ENCODE assay signal across 12 cellular contexts in the genomic region with DNA sequence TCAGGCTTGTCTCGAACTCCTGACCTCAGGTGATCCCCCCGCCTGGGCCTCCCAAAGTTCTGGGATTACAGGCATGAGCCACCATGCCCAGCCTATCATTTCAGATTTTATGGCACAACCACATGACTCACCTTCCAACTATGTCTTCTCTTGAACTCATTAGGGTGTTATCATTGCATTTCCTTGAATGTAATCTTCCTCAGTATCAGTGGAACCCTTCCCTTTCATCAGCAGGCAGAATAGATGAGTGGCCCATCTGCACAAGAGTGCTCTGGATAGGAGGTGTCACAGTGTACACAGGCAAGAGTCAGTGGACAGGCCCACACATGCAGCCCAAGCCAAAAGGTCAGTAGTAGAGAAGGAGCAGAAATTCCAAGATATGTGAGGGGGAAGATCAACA. TPM values are rescaled to one million over a fixed set of nuclear protein-coding genes. Genes with fewer than 3 reads are reported as not detected.
A peak's percentile ranks its signal among the peaks of the same experiment; 100 is the strongest.
DNase-seq lines count a peak whose midpoint lies in the region; ATAC-seq, FAIRE-seq and TF ChIP-seq lines count a peak whose summit lies in the region.
"Had no signal": no experiment of that assay in that cellular context is flagged by ENCODE, and none has a peak within 500 bp of the region (broad histone marks: within the 10 kb centered on the region; RNA-seq: fewer than 3 reads in every experiment).

No MANE protein-coding gene starts in this region.

- H3K27me3 ChIP-seq in HepG2 (ENCODE audit: control insufficient read depth in 1 of 2, insufficient read depth in 2 of 2, low read length in 2 of 2) (no peaks in the 10 kb centered on the region), right lobe of liver (no peaks in the 10 kb centered on the region)

- POLR2A ChIA-PET in HepG2 (lab: Yijun Ruan, JAX), result interaction anchor here (1.8 kb wide), 1 partner anchor 29 kb away, joined by 6 read pairs; the partner anchor contains the start of gene AQP11

- no peak for TF ChIP-seq POLR2A in HepG2 (IDR thresholded peaks at IDR 0.05; ENCODE audit: insufficient read depth in 1 of 2, low read depth in 2 of 2, low read length in 2 of 2)
- TF ChIP-seq POLR2A in right lobe of liver (IDR thresholded peaks at IDR 0.05), result no peak

- ATAC-seq in HepG2 (no peak), right lobe of liver (no peak), SK-N-SH treated with all-trans-retinoic acid at 6 μM for 48 hours (peak; percentile 62), HG02610 (IDR thresholded peaks at IDR 0.05; ENCODE audit: unreplicated experiment) (no peak), HG02623 (IDR thresholded peaks at IDR 0.05; ENCODE audit: unreplicated experiment) (no peak)
- ATAC-seq: left cardiac atrium had no signal

- peaks cover 18% of the 10 kb centered on the region for H3K4me1 ChIP-seq in HepG2 (ENCODE audit: insufficient read depth, low read length)
- H3K4me1 ChIP-seq in right lobe of liver, result no peaks in the 10 kb centered on the region

- no peak for TF ChIP-seq RAD21 in HepG2 (CRISPR knock-in tag; IDR thresholded peaks at IDR 0.05)

- H3K27ac ChIP-seq in HepG2 (ENCODE audit: extremely low read length, insufficient read depth, low read length), result no peak overlapping the region
- no peak overlapping the region for H3K27ac ChIP-seq in right lobe of liver

- intact Hi-C loops in HepG2 (cut with micrococcal nuclease; ENCODE audit: unreplicated experiment) (no loop called here), right lobe of liver (cut with DNase I) (no loop called here)

- CTCF ChIA-PET in HepG2 (lab: Yijun Ruan, JAX; ENCODE audit: low intra/inter-chr PET ratio, low total read pairs), result no interaction called here

- BruUV-seq in HepG2 (replicated peaks; lab: Mats Ljungman, UMichigan), result no TSS peak

- no peaks in the 10 kb centered on the region for H4K20me1 ChIP-seq in HepG2 (ENCODE audit: insufficient read depth, low read length)

- in situ Hi-C loops in HepG2 (cut with HindIII; ENCODE audit: extremely low pct_ligation_motif_present, low pct_unique_long_range_greater_than_20kb), result no loop called here

- no peak overlapping the region for H3K4me3 ChIP-seq in HepG2 (replicated peaks in 1 of 3; ENCODE audit: insufficient read depth in 1 of 3, low read depth in 2 of 3, low read length in 3 of 3)
- no peak overlapping the region for H3K4me3 ChIP-seq in right lobe of liver
- no peak overlapping the region for H3K4me3 ChIP-seq in fibroblast of villous mesenchyme (ENCODE audit: low read depth, low read length)

- no peak for TF ChIP-seq EP300 in HepG2 (IDR thresholded peaks at IDR 0.05; ENCODE audit: low read depth in 2 of 2, low read length in 2 of 2)
- TF ChIP-seq EP300 in HepG2 (CRISPR knock-in tag; IDR thresholded peaks at IDR 0.05; ENCODE audit: borderline replicate concordance), result no peak

- no peak overlapping the region for H3K4me2 ChIP-seq in HepG2 (ENCODE audit: low read depth, low read length)

- no peak overlapping the region for H2AFZ ChIP-seq in HepG2 (ENCODE audit: low read length)

- WGBS in HepG2 (ENCODE audit: low lambda C conversion rate), result 75% methylated on average over 2 of the region's 2 CpGs
- WGBS in right lobe of liver (ENCODE audit: insufficient coverage, low coverage, low lambda C conversion rate, missing lambda C conversion rate), result no CpG with 5 or more reads among the region's 2 CpGs

- no peaks in the 10 kb centered on the region for H3K79me2 ChIP-seq in HepG2 (ENCODE audit: insufficient read depth, low read length)

- no peaks in the 10 kb centered on the region for H3K36me3 ChIP-seq in HepG2 (replicated peaks in 1 of 2; ENCODE audit: control insufficient read depth in 1 of 2, insufficient read depth in 2 of 2, low read length in 2 of 2)
- H3K36me3 ChIP-seq in right lobe of liver, result no peaks in the 10 kb centered on the region

- no peak for TF ChIP-seq CTCF in HepG2 (CRISPR knock-in tag; IDR thresholded peaks at IDR 0.05)
- no peak for TF ChIP-seq CTCF in right lobe of liver (IDR thresholded peaks at IDR 0.05)
- TF ChIP-seq CTCF in fibroblast of villous mesenchyme (IDR thresholded peaks at IDR 0.05; ENCODE audit: insufficient read depth, low read depth, low read length), result no peak

- peak; percentile 6 for DNase-seq in HepG2 (ENCODE audit: low spot score)
- no peak for DNase-seq in right lobe of liver
- DNase-seq in fibroblast of villous mesenchyme (ENCODE audit: low read depth), result peak; percentile 42
- DNase-seq in MV-4-11 (lab: John Stamatoyannopoulos, UW), result no peak
- DNase-seq in hippocampal formation (lab: John Stamatoyannopoulos, UW), result no peak
- DNase-seq: activated CD4-positive, alpha-beta T cell treated with anti-CD3 and anti-CD28 coated beads, Interleukin-2, amount 50 U/mL, for 48 hours; activated gamma-delta T cell treated with Interleukin-2 at 50 U/mL for 16 hours; left cardiac atrium; NCI-H2171 had no signal

- H3K9me3 ChIP-seq in HepG2 (ENCODE audit: low read length), result no peaks in the 10 kb centered on the region
- no peaks in the 10 kb centered on the region for H3K9me3 ChIP-seq in right lobe of liver

- no peak overlapping the region for H3K9ac ChIP-seq in HepG2 (ENCODE audit: insufficient read depth, low read depth, low read length)

- no peak for FAIRE-seq in HepG2 (lab: Jason Lieb, UNC)

TF ChIP-seq in HepG2, 621 proteins besides CTCF, POLR2A, EP300 and RAD21 (continues in another document):
- no peak for TF ChIP-seq RBAK (CRISPR knock-in tag; IDR thresholded peaks at IDR 0.05)
- TF ChIP-seq HNRNPK (IDR thresholded peaks at IDR 0.05; ENCODE audit: low read depth, low read length, poor library complexity, severe bottlenecking), result no peak
- no peak for TF ChIP-seq ZNF337 (CRISPR knock-in tag; IDR thresholded peaks at IDR 0.05; ENCODE audit: borderline replicate concordance, low read depth)
- TF ChIP-seq TBX2 (CRISPR knock-in tag; IDR thresholded peaks at IDR 0.05; ENCODE audit: borderline replicate concordance), result no peak
- no peak for TF ChIP-seq ZNF292 (CRISPR knock-in tag; IDR thresholded peaks at IDR 0.05; ENCODE audit: borderline replicate concordance, low read depth)

TF ChIP-seq in SK-N-SH treated with all-trans-retinoic acid at 6 μM for 48 hours, 23 proteins besides CTCF, POLR2A, EP300 and RAD21 (continues in another document):
- TF ChIP-seq BACH2 (CRISPR knock-in tag; IDR thresholded peaks at IDR 0.05; ENCODE audit: borderline replicate concordance) (no peak), ISL1 (CRISPR knock-in tag; IDR thresholded peaks at IDR 0.05) (peak; percentile 62), ARNTL (CRISPR knock-in tag; IDR thresholded peaks at IDR 0.05; ENCODE audit: borderline replicate concordance, low read depth) (no peak), ZNF70 (CRISPR knock-in tag; IDR thresholded peaks at IDR 0.05) (no peak), TCF4 (CRISPR knock-in tag; IDR thresholded peaks at IDR 0.05; ENCODE audit: borderline replicate concordance) (no peak), ZFP3 (CRISPR knock-in tag; IDR thresholded peaks at IDR 0.05) (peak; percentile 28; the same call in 1 of the 2 replicates), SNAI2 (CRISPR knock-in tag; IDR thresholded peaks at IDR 0.05) (no peak), PPARA (CRISPR knock-in tag; IDR thresholded peaks at IDR 0.05; ENCODE audit: borderline replicate concordance) (no peak), RARB (CRISPR knock-in tag; IDR thresholded peaks at IDR 0.05) (no peak)
- TF ChIP-seq, protein P1, sequence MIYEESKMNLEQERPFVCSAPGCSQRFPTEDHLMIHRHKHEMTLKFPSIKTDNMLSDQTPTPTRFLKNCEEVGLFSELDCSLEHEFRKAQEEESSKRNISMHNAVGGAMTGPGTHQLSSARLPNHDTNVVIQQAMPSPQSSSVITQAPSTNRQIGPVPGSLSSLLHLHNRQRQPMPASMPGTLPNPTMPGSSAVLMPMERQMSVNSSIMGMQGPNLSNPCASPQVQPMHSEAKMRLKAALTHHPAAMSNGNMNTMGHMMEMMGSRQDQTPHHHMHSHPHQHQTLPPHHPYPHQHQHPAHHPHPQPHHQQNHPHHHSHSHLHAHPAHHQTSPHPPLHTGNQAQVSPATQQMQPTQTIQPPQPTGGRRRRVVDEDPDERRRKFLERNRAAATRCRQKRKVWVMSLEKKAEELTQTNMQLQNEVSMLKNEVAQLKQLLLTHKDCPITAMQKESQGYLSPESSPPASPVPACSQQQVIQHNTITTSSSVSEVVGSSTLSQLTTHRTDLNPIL (CRISPR knock-in tag; IDR thresholded peaks at IDR 0.05; ENCODE audit: low read depth), result no peak

RNA-seq across cellular contexts. Expression of gene AQP11, which starts 29.1 kb away (rescaled TPM):
- total RNA-seq in HepG2 (2016; rRNA removed; fragmentation: Illumina TruSeq; extraction: Trizol) (8.5 and 15.3 TPM in 2 replicates), right lobe of liver (10 to 100 TPM in 1 of 6 experiments, 1 to 10 TPM in 5; 3.9 to 11.9 (median 6.5) TPM), fibroblast of villous mesenchyme (1.6 and 1.7 TPM in 2 replicates)
- total RNA-seq in HepG2 (2016; cell fraction: cytosol; rRNA removed; fragmentation: Illumina TruSeq; extraction: Trizol; ENCODE audit: low read depth), result 6.5 and 7.9 TPM in 2 replicates
- 9.4 and 15.2 TPM in 2 replicates for total RNA-seq in HepG2 (2016; cell fraction: insoluble cytoplasmic fraction; rRNA removed; fragmentation: Illumina TruSeq; extraction: Trizol)
- total RNA-seq in HepG2 (2016; cell fraction: membrane; rRNA removed; fragmentation: Illumina TruSeq; extraction: Trizol), result 10.0 and 11.2 TPM in 2 replicates
- 15.0 and 16.5 TPM in 2 replicates for total RNA-seq in HepG2 (2016; cell fraction: nucleus; rRNA removed; fragmentation: Illumina TruSeq; extraction: Trizol)
- polyA plus RNA-seq in HepG2 (2011; rRNA removed), result 10.4 and 12.2 TPM in 2 replicates
- polyA plus RNA-seq in HepG2 (2011; cell fraction: cytosol; rRNA removed), result 11.8 and 12.5 TPM in 2 replicates
- 17.3 and 18.8 TPM in 2 replicates for polyA plus RNA-seq in HepG2 (2011; cell fraction: nucleus; rRNA removed)
- polyA plus RNA-seq in HepG2 (2012), result 10.4 and 11.2 TPM in 2 replicates
- 6.8 and 8.5 TPM in 2 replicates for polyA plus RNA-seq in HepG2 (2016; cell fraction: cytosol; fragmentation: Illumina TruSeq; extraction: Trizol; ENCODE audit: low read depth)
- 10.0 and 10.3 TPM in 2 replicates for polyA plus RNA-seq in HepG2 (2016; cell fraction: insoluble cytoplasmic fraction; fragmentation: Illumina TruSeq; extraction: Trizol; ENCODE audit: low read depth)
- polyA plus RNA-seq in HepG2 (2016; cell fraction: membrane; fragmentation: Illumina TruSeq; extraction: Trizol; ENCODE audit: low read depth), result 8.8 and 9.2 TPM in 2 replicates
- 18.5 and 20.1 TPM in 2 replicates for polyA plus RNA-seq in HepG2 (2016; cell fraction: nucleus; fragmentation: Illumina TruSeq; extraction: Trizol; ENCODE audit: insufficient read depth, low read depth)
- polyA minus RNA-seq in HepG2 (2011; rRNA and poly(A)+ RNA removed; ENCODE audit: low replicate concordance), result 0.47 and 27.9 TPM in 2 replicates
- polyA minus RNA-seq in HepG2 (2011; cell fraction: cytosol; rRNA and poly(A)+ RNA removed), result 8.8 and 10.0 TPM in 2 replicates
- 7.5 and 7.7 TPM in 2 replicates for polyA minus RNA-seq in HepG2 (2011; cell fraction: nucleus; rRNA and poly(A)+ RNA removed)

Comparison
In these comparisons a context has a peak if more than half of its experiments do, and no peak if none do; other contexts are left out.
1. DNase-seq: peak in HepG2 (single experiment) and fibroblast of villous mesenchyme (single experiment); none in right lobe of liver (0 of 3), MV-4-11 (single experiment) and hippocampal formation (0 of 2).